Comparison of ENCODE assay signal across 1 cellular context in the genomic region with DNA sequence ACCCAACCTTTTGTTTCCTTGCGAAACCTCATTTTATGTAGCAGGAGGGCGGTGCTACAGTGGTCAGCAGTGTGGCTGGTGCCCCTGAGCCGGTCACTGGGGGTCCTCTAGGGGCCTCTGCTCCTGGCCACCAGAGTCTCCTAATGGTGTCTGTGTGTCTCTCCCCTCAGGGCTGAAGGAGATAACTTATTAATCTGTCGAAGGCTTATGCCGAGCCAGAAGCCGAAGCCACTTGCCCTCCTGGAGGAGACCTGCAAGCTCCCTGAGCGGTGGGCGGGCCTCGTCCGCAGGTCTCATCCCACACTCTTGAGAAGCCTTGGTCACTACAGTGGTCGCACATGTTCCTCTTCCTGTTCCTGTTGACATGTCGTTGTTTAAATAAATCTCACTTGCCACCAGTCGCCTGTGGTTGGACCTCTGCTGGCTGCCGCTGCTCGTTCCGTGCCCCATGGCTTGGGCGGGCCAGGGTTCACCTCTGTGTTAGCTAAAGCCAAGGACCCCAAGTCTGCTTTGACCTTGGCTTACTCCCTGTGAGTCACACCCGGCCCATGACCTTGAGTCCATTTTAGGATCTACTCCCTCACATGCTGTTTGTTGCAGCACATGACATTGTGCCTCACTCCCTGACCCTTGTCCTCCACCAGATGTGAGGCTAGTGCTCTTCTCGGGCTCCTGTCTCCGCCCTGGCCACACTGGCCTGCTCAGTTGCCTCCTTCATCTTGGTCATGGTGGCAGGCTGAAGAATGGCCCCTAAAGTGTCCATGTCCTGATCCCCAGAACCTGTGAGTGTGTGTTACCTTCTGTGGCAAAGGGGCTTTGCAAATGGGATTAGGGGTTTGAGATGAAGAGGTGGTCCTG.
TF ChIP-seq lines count a peak whose summit lies in the region.

No MANE protein-coding gene starts in this region.

TF ChIP-seq in HepG2, 621 proteins besides CTCF, POLR2A, EP300 and RAD21 (continued from another document and continues in another):
- peak; percentile 86 for TF ChIP-seq ZNF574 (CRISPR knock-in tag; IDR thresholded peaks at IDR 0.05)
- TF ChIP-seq JUN (CRISPR knock-in tag; IDR thresholded peaks at IDR 0.05): peak; percentile 99
- no peak for TF ChIP-seq MAFG (CRISPR knock-in tag; IDR thresholded peaks at IDR 0.05)
- TF ChIP-seq, protein P1, sequence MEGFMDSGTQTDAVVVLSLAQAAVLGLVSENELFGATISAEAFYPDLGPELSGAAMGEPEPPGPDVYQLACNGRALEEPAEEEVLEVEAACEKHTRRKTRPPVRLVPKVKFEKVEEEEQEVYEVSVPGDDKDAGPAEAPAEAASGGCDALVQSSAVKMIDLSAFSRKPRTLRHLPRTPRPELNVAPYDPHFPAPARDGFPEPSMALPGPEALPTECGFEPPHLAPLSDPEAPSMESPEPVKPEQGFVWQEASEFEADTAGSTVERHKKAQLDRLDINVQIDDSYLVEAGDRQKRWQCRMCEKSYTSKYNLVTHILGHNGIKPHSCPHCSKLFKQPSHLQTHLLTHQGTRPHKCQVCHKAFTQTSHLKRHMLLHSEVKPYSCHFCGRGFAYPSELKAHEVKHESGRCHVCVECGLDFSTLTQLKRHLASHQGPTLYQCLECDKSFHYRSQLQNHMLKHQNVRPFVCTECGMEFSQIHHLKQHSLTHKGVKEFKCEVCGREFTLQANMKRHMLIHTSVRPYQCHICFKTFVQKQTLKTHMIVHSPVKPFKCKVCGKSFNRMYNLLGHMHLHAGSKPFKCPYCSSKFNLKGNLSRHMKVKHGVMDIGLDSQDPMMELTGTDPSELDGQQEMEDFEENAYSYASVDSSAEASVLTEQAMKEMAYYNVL (CRISPR knock-in tag; IDR thresholded peaks at IDR 0.05; ENCODE audit: borderline replicate concordance): peak; percentile 87; the same call in 1 of the 2 replicates
- peak; percentile 78; the same call in 1 of the 2 replicates for TF ChIP-seq HES4 (CRISPR knock-in tag; IDR thresholded peaks at IDR 0.05; ENCODE audit: borderline replicate concordance)
- peak; percentile 81; the same call in 1 of the 2 replicates for TF ChIP-seq RFXAP (CRISPR knock-in tag; IDR thresholded peaks at IDR 0.05; ENCODE audit: borderline replicate concordance)
- TF ChIP-seq KDM5B (CRISPR knock-in tag; IDR thresholded peaks at IDR 0.05; ENCODE audit: borderline replicate concordance): peak; percentile 88; the same call in 1 of the 2 replicates
- TF ChIP-seq DZIP1 (CRISPR knock-in tag; IDR thresholded peaks at IDR 0.05): peak; percentile 82; the same call in 1 of the 2 replicates
- TF ChIP-seq TFDP1 (CRISPR knock-in tag; IDR thresholded peaks at IDR 0.05; ENCODE audit: borderline replicate concordance): peak; percentile 76
- peak; percentile 53 for TF ChIP-seq PHF8 (CRISPR knock-in tag; IDR thresholded peaks at IDR 0.05)
- TF ChIP-seq YEATS2 (CRISPR knock-in tag; IDR thresholded peaks at IDR 0.05; ENCODE audit: borderline replicate concordance): peak; percentile 70; the same call in 1 of the 2 replicates
- peak; percentile 89; the same call in 1 of the 2 replicates for TF ChIP-seq ZNF337 (CRISPR knock-in tag; IDR thresholded peaks at IDR 0.05; ENCODE audit: borderline replicate concordance, low read depth)
- TF ChIP-seq RBAK (CRISPR knock-in tag; IDR thresholded peaks at IDR 0.05): no peak
- TF ChIP-seq ARNTL (CRISPR knock-in tag; IDR thresholded peaks at IDR 0.05): peak; percentile 97; the same call in 1 of the 2 replicates
- peak; percentile 90; the same call in 1 of the 2 replicates for TF ChIP-seq ZNF605 (CRISPR knock-in tag; IDR thresholded peaks at IDR 0.05)
- TF ChIP-seq ESRRA (CRISPR knock-in tag; IDR thresholded peaks at IDR 0.05; ENCODE audit: low read depth): peak; percentile 100
- TF ChIP-seq DNMT3B (CRISPR knock-in tag; conservative IDR thresholded peaks at IDR 0.05): no peak; the same call in 1 of the 2 replicates
- no peak; the same call in none of the 2 replicates for TF ChIP-seq ZNF451 (CRISPR knock-in tag; IDR thresholded peaks at IDR 0.05)
- 0 out of 2 replicates have a peak, but pooled peaks have one; percentile 33 for TF ChIP-seq ZNF780A (CRISPR knock-in tag; IDR thresholded peaks at IDR 0.05)
- TF ChIP-seq NFRKB (IDR thresholded peaks at IDR 0.05): no peak
- TF ChIP-seq SRF (IDR thresholded peaks at IDR 0.05; ENCODE audit: low read depth, low read length): peak; percentile 77; the same call in 1 of the 2 replicates
- peak; percentile 95 for TF ChIP-seq HNF4G (IDR thresholded peaks at IDR 0.05; ENCODE audit: borderline replicate concordance, low read depth, low read length)
- peak; percentile 99 for TF ChIP-seq HNF4G (CRISPR knock-in tag; IDR thresholded peaks at IDR 0.05; ENCODE audit: borderline replicate concordance, low read depth)
- TF ChIP-seq MATR3 (CRISPR knock-in tag; IDR thresholded peaks at IDR 0.05): no peak
- TF ChIP-seq THRA (CRISPR knock-in tag; IDR thresholded peaks at IDR 0.05; ENCODE audit: borderline replicate concordance): peak; percentile 97
- peak; percentile 100 for TF ChIP-seq RARA (CRISPR knock-in tag; IDR thresholded peaks at IDR 0.05)
- no peak for TF ChIP-seq ZNF33A (CRISPR knock-in tag; IDR thresholded peaks at IDR 0.05; ENCODE audit: borderline replicate concordance)
- 0 out of 2 replicates have a peak, but pooled peaks have one; percentile 74 for TF ChIP-seq ZBTB43 (CRISPR knock-in tag; conservative IDR thresholded peaks at IDR 0.05)
- TF ChIP-seq NR2F2 (IDR thresholded peaks at IDR 0.05; ENCODE audit: borderline replicate concordance, low read depth): peak; percentile 80
- TF ChIP-seq ZNF530 (CRISPR knock-in tag; IDR thresholded peaks at IDR 0.05; ENCODE audit: low read depth): no peak
- peak; percentile 92; the same call in 1 of the 2 replicates for TF ChIP-seq CHD4 (IDR thresholded peaks at IDR 0.05; ENCODE audit: borderline replicate concordance, low read length)
- TF ChIP-seq ZNF704 (CRISPR knock-in tag; IDR thresholded peaks at IDR 0.05; ENCODE audit: borderline replicate concordance): no peak
- TF ChIP-seq ARNT2 (CRISPR knock-in tag; IDR thresholded peaks at IDR 0.05; ENCODE audit: low read depth): peak; percentile 62
- TF ChIP-seq HCFC1 (IDR thresholded peaks at IDR 0.05; ENCODE audit: low read depth, low read length): 0 out of 2 replicates have a peak, but pooled peaks have one; percentile 10
- TF ChIP-seq AGO1 (IDR thresholded peaks at IDR 0.05; ENCODE audit: low read depth, low read length, poor library complexity, severe bottlenecking): no peak
- TF ChIP-seq PHF21A (CRISPR knock-in tag; IDR thresholded peaks at IDR 0.05): peak; percentile 99
- TF ChIP-seq, protein P2, sequence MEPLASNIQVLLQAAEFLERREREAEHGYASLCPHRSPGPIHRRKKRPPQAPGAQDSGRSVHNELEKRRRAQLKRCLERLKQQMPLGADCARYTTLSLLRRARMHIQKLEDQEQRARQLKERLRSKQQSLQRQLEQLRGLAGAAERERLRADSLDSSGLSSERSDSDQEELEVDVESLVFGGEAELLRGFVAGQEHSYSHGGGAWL (CRISPR knock-in tag; IDR thresholded peaks at IDR 0.05): peak; percentile 83
- no peak for TF ChIP-seq TCF12 (IDR thresholded peaks at IDR 0.05)
- peak; percentile 79; the same call in 1 of the 2 replicates for TF ChIP-seq TCF12 (CRISPR knock-in tag; IDR thresholded peaks at IDR 0.05)
- TF ChIP-seq ZNF747 (CRISPR knock-in tag; IDR thresholded peaks at IDR 0.05; ENCODE audit: borderline replicate concordance): peak; percentile 97; the same call in 1 of the 2 replicates
- peak; percentile 92 for TF ChIP-seq ZNF563 (CRISPR knock-in tag; IDR thresholded peaks at IDR 0.05)
- TF ChIP-seq, protein P3, sequence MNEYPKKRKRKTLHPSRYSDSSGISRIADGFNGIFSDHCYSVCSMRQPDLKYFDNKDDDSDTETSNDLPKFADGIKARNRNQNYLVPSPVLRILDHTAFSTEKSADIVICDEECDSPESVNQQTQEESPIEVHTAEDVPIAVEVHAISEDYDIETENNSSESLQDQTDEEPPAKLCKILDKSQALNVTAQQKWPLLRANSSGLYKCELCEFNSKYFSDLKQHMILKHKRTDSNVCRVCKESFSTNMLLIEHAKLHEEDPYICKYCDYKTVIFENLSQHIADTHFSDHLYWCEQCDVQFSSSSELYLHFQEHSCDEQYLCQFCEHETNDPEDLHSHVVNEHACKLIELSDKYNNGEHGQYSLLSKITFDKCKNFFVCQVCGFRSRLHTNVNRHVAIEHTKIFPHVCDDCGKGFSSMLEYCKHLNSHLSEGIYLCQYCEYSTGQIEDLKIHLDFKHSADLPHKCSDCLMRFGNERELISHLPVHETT (CRISPR knock-in tag; conservative IDR thresholded peaks at IDR 0.05): peak; percentile 73
- TF ChIP-seq SALL2 (CRISPR knock-in tag; IDR thresholded peaks at IDR 0.05): peak; percentile 53; the same call in 1 of the 2 replicates
- TF ChIP-seq HDAC2 (CRISPR knock-in tag; IDR thresholded peaks at IDR 0.05): peak; percentile 97
- TF ChIP-seq ZNF564 (CRISPR knock-in tag; IDR thresholded peaks at IDR 0.05): peak; percentile 90
- TF ChIP-seq MEIS1 (CRISPR knock-in tag; IDR thresholded peaks at IDR 0.05; ENCODE audit: borderline replicate concordance): peak; percentile 95
- TF ChIP-seq SSRP1 (CRISPR knock-in tag; IDR thresholded peaks at IDR 0.05): peak; percentile 29; the same call in 1 of the 2 replicates
- TF ChIP-seq NFYB (CRISPR knock-in tag; IDR thresholded peaks at IDR 0.05): peak; percentile 67
- TF ChIP-seq ZNF850 (CRISPR knock-in tag; conservative IDR thresholded peaks at IDR 0.05): no peak
- peak; percentile 90; the same call in 1 of the 2 replicates for TF ChIP-seq ZBTB7A (CRISPR knock-in tag; IDR thresholded peaks at IDR 0.05)
